Comparison of ENCODE assay signal across 1 cellular context in the genomic region with DNA sequence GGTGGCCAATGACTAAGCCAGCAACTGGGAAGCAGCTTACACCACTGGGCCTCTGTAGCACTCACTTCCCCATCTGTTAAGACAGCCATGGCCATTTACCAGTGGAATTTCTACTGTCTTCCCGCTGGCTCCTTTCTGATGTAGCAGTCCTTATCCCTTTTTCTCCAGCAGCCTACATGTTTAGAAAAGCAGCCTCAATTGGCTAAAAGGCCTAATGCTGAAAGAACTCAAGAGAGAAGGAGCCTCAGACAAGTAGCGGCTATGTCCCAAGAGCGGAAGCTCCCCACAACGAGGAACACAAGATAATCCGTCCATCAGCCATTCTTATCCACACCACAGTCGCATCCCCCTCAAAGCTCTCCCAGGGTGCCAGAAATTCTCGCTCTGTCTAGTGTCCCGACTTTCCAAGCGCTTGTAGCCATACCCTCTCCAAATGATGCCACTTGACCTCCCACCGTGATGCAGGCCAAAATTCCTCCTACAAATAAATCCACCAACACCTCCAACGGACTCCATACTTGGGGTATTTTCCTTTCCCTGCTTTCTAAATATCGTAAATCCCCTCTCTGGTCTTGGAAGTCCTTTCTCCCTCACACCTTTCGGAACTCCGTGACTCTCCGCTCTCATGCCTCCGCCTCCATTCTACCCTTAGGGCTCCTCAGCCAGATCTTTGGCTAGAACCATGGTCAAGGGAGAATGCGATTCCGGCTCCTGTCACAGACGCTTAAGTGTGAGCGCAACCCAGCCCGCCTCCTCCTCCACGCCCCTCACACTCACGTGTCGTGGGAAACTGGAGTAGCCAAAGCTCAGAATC.
TF ChIP-seq lines count a peak whose summit lies in the region.

No MANE protein-coding gene starts in this region.

TF ChIP-seq in GM12878, 131 proteins besides CTCF, POLR2A, EP300 and RAD21 (continued from another document):
- TF ChIP-seq, protein P1, sequence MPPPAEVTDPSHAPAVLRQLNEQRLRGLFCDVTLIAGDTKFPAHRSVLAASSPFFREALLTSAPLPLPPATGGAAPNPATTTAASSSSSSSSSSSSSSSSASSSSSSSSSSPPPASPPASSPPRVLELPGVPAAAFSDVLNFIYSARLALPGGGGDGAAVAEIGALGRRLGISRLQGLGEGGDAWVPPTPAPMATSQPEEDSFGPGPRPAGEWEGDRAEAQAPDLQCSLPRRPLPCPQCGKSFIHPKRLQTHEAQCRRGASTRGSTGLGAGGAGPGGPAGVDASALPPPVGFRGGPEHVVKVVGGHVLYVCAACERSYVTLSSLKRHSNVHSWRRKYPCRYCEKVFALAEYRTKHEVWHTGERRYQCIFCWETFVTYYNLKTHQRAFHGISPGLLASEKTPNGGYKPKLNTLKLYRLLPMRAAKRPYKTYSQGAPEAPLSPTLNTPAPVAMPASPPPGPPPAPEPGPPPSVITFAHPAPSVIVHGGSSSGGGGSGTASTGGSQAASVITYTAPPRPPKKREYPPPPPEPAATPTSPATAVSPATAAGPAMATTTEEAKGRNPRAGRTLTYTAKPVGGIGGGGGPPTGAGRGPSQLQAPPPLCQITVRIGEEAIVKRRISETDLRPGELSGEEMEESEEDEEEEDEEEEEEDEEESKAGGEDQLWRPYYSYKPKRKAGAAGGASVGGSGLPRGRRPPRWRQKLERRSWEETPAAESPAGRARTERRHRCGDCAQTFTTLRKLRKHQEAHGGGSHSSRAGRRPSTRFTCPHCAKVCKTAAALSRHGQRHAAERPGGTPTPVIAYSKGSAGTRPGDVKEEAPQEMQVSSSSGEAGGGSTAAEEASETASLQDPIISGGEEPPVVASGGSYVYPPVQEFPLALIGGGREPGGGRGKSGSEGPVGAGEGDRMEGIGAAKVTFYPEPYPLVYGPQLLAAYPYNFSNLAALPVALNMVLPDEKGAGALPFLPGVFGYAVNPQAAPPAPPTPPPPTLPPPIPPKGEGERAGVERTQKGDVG (CRISPR knock-in tag; IDR thresholded peaks at IDR 0.05) = no peak
- TF ChIP-seq YBX1 (IDR thresholded peaks at IDR 0.05) (0 out of 2 replicates have a peak, but pooled peaks have one; percentile 14), HDGF (IDR thresholded peaks at IDR 0.05) (no peak), SMAD1 (IDR thresholded peaks at IDR 0.05; ENCODE audit: low read depth, partially characterized antibody) (peak; percentile 43), FOXK2 (IDR thresholded peaks at IDR 0.05) (no peak), EGR1 (IDR thresholded peaks at IDR 0.05; ENCODE audit: borderline replicate concordance in 1 of 2, low read depth in 2 of 2, low read length in 2 of 2) (no peak), TCF3 (IDR thresholded peaks at IDR 0.05; ENCODE audit: borderline replicate concordance, insufficient read depth, low read depth, low read length) (no peak), ZNF384 (IDR thresholded peaks at IDR 0.05; ENCODE audit: borderline replicate concordance, low read depth, low read length) (no peak), ATF7 (IDR thresholded peaks at IDR 0.05; ENCODE audit: low read depth) (no peak), POLR2AphosphoS5 (IDR thresholded peaks at IDR 0.05; ENCODE audit: low read length) (peak; percentile 92; the same call in 1 of the 2 replicates), SREBF2 (IDR thresholded peaks at IDR 0.05; ENCODE audit: low read length) (no peak), TBL1XR1 (IDR thresholded peaks at IDR 0.05; ENCODE audit: low read depth, low read length) (no peak), CBX5 (IDR thresholded peaks at IDR 0.05; ENCODE audit: low read depth) (0 out of 2 replicates have a peak, but pooled peaks have one; percentile 12), DPF2 (IDR thresholded peaks at IDR 0.05) (0 out of 2 replicates have a peak, but pooled peaks have one; percentile 17), RFX5 (IDR thresholded peaks at IDR 0.05; ENCODE audit: low read depth, low read length) (no peak), GABPA (IDR thresholded peaks at IDR 0.05; ENCODE audit: low read depth) (no peak), EZH2 (IDR thresholded peaks at IDR 0.05; ENCODE audit: borderline replicate concordance, control insufficient read depth, low read depth, low read length) (no peak), ZNF622 (IDR thresholded peaks at IDR 0.05) (no peak), ESRRA (IDR thresholded peaks at IDR 0.05; ENCODE audit: low read length) (no peak), JUNB (IDR thresholded peaks at IDR 0.05) (no peak), CBX3 (IDR thresholded peaks at IDR 0.05; ENCODE audit: borderline replicate concordance, low read depth) (no peak), FOXM1 (IDR thresholded peaks at IDR 0.05; ENCODE audit: low read depth, low read length) (no peak), SMARCA5 (IDR thresholded peaks at IDR 0.05) (0 out of 2 replicates have a peak, but pooled peaks have one; percentile 53), NFYA (IDR thresholded peaks at IDR 0.05; ENCODE audit: borderline replicate concordance, low read depth, low read length) (no peak), MYC (IDR thresholded peaks at IDR 0.05; ENCODE audit: insufficient read depth, insufficient read length, insufficient replicate concordance, low read length, severe bottlenecking) (no peak), ASH2L (IDR thresholded peaks at IDR 0.05; ENCODE audit: borderline replicate concordance, low read depth) (no peak), CEBPB (IDR thresholded peaks at IDR 0.05; ENCODE audit: borderline replicate concordance in 1 of 2, low read depth in 2 of 2, low read length in 2 of 2) (no peak), HDAC6 (IDR thresholded peaks at IDR 0.05; ENCODE audit: unreplicated experiment) (no peak), NR2C2 (IDR thresholded peaks at IDR 0.05; ENCODE audit: borderline replicate concordance, control insufficient read depth, insufficient read length, low read depth) (no peak), IKZF2 (IDR thresholded peaks at IDR 0.05) (0 out of 4 replicates have a peak, but pooled peaks of 1 of the 2 experiments have one; percentile 53), HCFC1 (IDR thresholded peaks at IDR 0.05; ENCODE audit: low read length) (0 out of 2 replicates have a peak, but pooled peaks have one; percentile 19)
- TF ChIP-seq, protein P2, sequence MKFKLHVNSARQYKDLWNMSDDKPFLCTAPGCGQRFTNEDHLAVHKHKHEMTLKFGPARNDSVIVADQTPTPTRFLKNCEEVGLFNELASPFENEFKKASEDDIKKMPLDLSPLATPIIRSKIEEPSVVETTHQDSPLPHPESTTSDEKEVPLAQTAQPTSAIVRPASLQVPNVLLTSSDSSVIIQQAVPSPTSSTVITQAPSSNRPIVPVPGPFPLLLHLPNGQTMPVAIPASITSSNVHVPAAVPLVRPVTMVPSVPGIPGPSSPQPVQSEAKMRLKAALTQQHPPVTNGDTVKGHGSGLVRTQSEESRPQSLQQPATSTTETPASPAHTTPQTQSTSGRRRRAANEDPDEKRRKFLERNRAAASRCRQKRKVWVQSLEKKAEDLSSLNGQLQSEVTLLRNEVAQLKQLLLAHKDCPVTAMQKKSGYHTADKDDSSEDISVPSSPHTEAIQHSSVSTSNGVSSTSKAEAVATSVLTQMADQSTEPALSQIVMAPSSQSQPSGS (IDR thresholded peaks at IDR 0.05; ENCODE audit: low read length) = no peak
- TF ChIP-seq, protein P3, sequence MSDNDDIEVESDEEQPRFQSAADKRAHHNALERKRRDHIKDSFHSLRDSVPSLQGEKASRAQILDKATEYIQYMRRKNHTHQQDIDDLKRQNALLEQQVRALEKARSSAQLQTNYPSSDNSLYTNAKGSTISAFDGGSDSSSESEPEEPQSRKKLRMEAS (IDR thresholded peaks at IDR 0.05; ENCODE audit: low read depth, low read length) = no peak
- TF ChIP-seq, protein P4, sequence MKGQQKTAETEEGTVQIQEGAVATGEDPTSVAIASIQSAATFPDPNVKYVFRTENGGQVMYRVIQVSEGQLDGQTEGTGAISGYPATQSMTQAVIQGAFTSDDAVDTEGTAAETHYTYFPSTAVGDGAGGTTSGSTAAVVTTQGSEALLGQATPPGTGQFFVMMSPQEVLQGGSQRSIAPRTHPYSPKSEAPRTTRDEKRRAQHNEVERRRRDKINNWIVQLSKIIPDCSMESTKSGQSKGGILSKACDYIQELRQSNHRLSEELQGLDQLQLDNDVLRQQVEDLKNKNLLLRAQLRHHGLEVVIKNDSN (IDR thresholded peaks at IDR 0.05; ENCODE audit: borderline replicate concordance, extremely low read length, insufficient read depth, low read depth, low read length) = no peak
- TF ChIP-seq, protein P5, sequence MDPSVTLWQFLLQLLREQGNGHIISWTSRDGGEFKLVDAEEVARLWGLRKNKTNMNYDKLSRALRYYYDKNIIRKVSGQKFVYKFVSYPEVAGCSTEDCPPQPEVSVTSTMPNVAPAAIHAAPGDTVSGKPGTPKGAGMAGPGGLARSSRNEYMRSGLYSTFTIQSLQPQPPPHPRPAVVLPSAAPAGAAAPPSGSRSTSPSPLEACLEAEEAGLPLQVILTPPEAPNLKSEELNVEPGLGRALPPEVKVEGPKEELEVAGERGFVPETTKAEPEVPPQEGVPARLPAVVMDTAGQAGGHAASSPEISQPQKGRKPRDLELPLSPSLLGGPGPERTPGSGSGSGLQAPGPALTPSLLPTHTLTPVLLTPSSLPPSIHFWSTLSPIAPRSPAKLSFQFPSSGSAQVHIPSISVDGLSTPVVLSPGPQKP (IDR thresholded peaks at IDR 0.05; ENCODE audit: low read depth, low read length) = no peak
- TF ChIP-seq, protein P6, sequence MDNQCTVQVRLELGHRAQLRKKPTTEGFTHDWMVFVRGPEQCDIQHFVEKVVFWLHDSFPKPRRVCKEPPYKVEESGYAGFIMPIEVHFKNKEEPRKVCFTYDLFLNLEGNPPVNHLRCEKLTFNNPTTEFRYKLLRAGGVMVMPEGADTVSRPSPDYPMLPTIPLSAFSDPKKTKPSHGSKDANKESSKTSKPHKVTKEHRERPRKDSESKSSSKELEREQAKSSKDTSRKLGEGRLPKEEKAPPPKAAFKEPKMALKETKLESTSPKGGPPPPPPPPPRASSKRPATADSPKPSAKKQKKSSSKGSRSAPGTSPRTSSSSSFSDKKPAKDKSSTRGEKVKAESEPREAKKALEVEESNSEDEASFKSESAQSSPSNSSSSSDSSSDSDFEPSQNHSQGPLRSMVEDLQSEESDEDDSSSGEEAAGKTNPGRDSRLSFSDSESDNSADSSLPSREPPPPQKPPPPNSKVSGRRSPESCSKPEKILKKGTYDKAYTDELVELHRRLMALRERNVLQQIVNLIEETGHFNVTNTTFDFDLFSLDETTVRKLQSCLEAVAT (IDR thresholded peaks at IDR 0.05) = 0 out of 2 replicates have a peak, but pooled peaks have one; percentile 53
- TF ChIP-seq, protein P7, sequence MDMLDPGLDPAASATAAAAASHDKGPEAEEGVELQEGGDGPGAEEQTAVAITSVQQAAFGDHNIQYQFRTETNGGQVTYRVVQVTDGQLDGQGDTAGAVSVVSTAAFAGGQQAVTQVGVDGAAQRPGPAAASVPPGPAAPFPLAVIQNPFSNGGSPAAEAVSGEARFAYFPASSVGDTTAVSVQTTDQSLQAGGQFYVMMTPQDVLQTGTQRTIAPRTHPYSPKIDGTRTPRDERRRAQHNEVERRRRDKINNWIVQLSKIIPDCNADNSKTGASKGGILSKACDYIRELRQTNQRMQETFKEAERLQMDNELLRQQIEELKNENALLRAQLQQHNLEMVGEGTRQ (IDR thresholded peaks at IDR 0.05; ENCODE audit: borderline replicate concordance, low read depth, low read length) = no peak
- TF ChIP-seq, protein P8, sequence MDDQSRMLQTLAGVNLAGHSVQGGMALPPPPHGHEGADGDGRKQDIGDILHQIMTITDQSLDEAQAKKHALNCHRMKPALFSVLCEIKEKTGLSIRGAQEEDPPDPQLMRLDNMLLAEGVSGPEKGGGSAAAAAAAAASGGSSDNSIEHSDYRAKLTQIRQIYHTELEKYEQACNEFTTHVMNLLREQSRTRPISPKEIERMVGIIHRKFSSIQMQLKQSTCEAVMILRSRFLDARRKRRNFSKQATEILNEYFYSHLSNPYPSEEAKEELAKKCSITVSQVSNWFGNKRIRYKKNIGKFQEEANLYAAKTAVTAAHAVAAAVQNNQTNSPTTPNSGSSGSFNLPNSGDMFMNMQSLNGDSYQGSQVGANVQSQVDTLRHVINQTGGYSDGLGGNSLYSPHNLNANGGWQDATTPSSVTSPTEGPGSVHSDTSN (IDR thresholded peaks at IDR 0.05; ENCODE audit: insufficient replicate concordance, low read depth, low read length) = no peak
- TF ChIP-seq, protein P9, sequence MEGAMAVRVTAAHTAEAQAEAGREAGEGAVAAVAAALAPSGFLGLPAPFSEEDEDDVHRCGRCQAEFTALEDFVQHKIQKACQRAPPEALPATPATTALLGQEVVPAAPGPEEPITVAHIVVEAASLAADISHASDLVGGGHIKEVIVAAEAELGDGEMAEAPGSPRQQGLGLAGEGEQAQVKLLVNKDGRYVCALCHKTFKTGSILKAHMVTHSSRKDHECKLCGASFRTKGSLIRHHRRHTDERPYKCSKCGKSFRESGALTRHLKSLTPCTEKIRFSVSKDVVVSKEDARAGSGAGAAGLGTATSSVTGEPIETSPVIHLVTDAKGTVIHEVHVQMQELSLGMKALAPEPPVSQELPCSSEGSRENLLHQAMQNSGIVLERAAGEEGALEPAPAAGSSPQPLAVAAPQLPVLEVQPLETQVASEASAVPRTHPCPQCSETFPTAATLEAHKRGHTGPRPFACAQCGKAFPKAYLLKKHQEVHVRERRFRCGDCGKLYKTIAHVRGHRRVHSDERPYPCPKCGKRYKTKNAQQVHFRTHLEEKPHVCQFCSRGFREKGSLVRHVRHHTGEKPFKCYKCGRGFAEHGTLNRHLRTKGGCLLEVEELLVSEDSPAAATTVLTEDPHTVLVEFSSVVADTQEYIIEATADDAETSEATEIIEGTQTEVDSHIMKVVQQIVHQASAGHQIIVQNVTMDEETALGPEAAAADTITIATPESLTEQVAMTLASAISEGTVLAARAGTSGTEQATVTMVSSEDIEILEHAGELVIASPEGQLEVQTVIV (IDR thresholded peaks at IDR 0.05; ENCODE audit: borderline replicate concordance, partially characterized antibody) = no peak
- TF ChIP-seq, protein P10, sequence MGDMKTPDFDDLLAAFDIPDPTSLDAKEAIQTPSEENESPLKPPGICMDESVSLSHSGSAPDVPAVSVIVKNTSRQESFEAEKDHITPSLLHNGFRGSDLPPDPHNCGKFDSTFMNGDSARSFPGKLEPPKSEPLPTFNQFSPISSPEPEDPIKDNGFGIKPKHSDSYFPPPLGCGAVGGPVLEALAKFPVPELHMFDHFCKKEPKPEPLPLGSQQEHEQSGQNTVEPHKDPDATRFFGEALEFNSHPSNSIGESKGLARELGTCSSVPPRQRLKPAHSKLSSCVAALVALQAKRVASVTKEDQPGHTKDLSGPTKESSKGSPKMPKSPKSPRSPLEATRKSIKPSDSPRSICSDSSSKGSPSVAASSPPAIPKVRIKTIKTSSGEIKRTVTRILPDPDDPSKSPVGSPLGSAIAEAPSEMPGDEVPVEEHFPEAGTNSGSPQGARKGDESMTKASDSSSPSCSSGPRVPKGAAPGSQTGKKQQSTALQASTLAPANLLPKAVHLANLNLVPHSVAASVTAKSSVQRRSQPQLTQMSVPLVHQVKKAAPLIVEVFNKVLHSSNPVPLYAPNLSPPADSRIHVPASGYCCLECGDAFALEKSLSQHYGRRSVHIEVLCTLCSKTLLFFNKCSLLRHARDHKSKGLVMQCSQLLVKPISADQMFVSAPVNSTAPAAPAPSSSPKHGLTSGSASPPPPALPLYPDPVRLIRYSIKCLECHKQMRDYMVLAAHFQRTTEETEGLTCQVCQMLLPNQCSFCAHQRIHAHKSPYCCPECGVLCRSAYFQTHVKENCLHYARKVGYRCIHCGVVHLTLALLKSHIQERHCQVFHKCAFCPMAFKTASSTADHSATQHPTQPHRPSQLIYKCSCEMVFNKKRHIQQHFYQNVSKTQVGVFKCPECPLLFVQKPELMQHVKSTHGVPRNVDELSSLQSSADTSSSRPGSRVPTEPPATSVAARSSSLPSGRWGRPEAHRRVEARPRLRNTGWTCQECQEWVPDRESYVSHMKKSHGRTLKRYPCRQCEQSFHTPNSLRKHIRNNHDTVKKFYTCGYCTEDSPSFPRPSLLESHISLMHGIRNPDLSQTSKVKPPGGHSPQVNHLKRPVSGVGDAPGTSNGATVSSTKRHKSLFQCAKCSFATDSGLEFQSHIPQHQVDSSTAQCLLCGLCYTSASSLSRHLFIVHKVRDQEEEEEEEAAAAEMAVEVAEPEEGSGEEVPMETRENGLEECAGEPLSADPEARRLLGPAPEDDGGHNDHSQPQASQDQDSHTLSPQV (IDR thresholded peaks at IDR 0.05) = no peak
TF ChIP-seq in GM12878: peak in this region for 20.
